In genomic region chr3:129614435-129614834, GRCh38 we compare ENCODE assay signal across 28 cellular contexts. TPM values are rescaled to one million over a fixed set of nuclear protein-coding genes. Genes with fewer than 3 reads are reported as not detected.
DNase-seq lines count a peak whose midpoint lies in the region; ATAC-seq and TF ChIP-seq lines count a peak whose summit lies in the region.
"Had no signal": no experiment of that assay in that cellular context is flagged by ENCODE, and none has a peak within 500 bp of the region (broad histone marks: within the 10 kb centered on the region; RNA-seq: fewer than 3 reads in every experiment).

No MANE protein-coding gene starts in this region.

- H4K5ac ChIP-seq in mesendoderm (ENCODE audit: low read length): no peak overlapping the region

- H3K9ac ChIP-seq in BLaER1 treated with 17β-estradiol and CSF1 and Interleukin-3, amounts not matched to agents 10 nM and 100 nM: peak overlapping the region in 2 of 11 experiments; percentile 14 to 51; a peak in 1 of 22 replicates
- H3K9ac ChIP-seq in mesendoderm (ENCODE audit: low read length) (no peak overlapping the region), subcutaneous abdominal adipose tissue (ENCODE audit: low read length in 5 of 5) (no peak overlapping the region)

- no peak for ATAC-seq in heart left ventricle
- no peak for ATAC-seq in GM21737 (IDR thresholded peaks at IDR 0.05; ENCODE audit: unreplicated experiment)
- no peak for ATAC-seq in GM19328 (IDR thresholded peaks at IDR 0.05; ENCODE audit: unreplicated experiment)
- ATAC-seq: activated T-cell treated with anti-CD3 and anti-CD28 coated beads, Interleukin-2, amount 50 U/mL, for 72 hours; stimulated activated naive B cell treated with anti-CD40 and anti-IgM and Interleukin-4, amounts not matched to agents 10 μg/mL and 1 μg/mL and 100 μg/mL, for 72 hours had no signal

- no peak overlapping the region for H3K23ac ChIP-seq in mesendoderm (ENCODE audit: low read length)

- H3K36me3 ChIP-seq in BLaER1 treated with 17β-estradiol and CSF1 and Interleukin-3, amounts not matched to agents 10 nM and 100 nM: no peaks in the 10 kb centered on the region
- no peaks in the 10 kb centered on the region for H3K36me3 ChIP-seq in heart left ventricle
- H3K36me3 ChIP-seq in mesendoderm (ENCODE audit: control insufficient read depth, insufficient read depth, low read length): no peaks in the 10 kb centered on the region
- no peaks in the 10 kb centered on the region for H3K36me3 ChIP-seq in subcutaneous abdominal adipose tissue (ENCODE audit: control insufficient read depth in 5 of 5, insufficient read depth in 5 of 5, low read length in 5 of 5)
- H3K36me3 ChIP-seq: gastroesophageal sphincter, HAP-1 had no signal

- TF ChIP-seq CTCF in heart left ventricle (IDR thresholded peaks at IDR 0.05): no peak
- no peak for TF ChIP-seq CTCF in progenitor cell of endocrine pancreas (IDR thresholded peaks at IDR 0.05; ENCODE audit: unreplicated experiment)

- WGBS in heart left ventricle, 4 donors: 84 to 95% (median 91%) methylated on average over 9 of the region's 9 CpGs
- no CpG with 5 or more reads among the region's 9 CpGs for WGBS in mesendoderm (ENCODE audit: extremely low coverage, insufficient coverage, low lambda C conversion rate)

- peak overlapping the region; percentile 13 for H3K56ac ChIP-seq in mesendoderm (ENCODE audit: low read length)

- no peaks in the 10 kb centered on the region for H3K79me2 ChIP-seq in mesendoderm (ENCODE audit: control insufficient read depth, insufficient read depth, low read length)

- H2AK5ac ChIP-seq in mesendoderm (ENCODE audit: low read length): no peak overlapping the region

- H2BK15ac ChIP-seq in mesendoderm (replicated peaks; ENCODE audit: low read depth): no peak overlapping the region

- H3K4me2 ChIP-seq in BLaER1 treated with 17β-estradiol and CSF1 and Interleukin-3, amounts not matched to agents 10 nM and 100 nM: peak overlapping the region; percentile 9 to 98 (median 58); a peak in 21 of 22 replicates
- H3K4me2 ChIP-seq in mesendoderm (ENCODE audit: low read length): no peak overlapping the region

- no peak overlapping the region for H4K8ac ChIP-seq in mesendoderm (ENCODE audit: low read depth, low read length)

- no peaks in the 10 kb centered on the region for H3K9me3 Mint-ChIP-seq in progenitor cell of endocrine pancreas (ENCODE audit: low read depth)
- H3K9me3 Mint-ChIP-seq: activated CD4-positive, alpha-beta T cell treated with anti-CD3 and anti-CD28 coated beads, Interleukin-2, amount 10 ng/mL, durations not matched to agents 7 days and 5 days; activated naive CD4-positive, alpha-beta T cell treated with anti-CD3 and anti-CD28 coated beads, Interleukin-2, amount 10 ng/mL, durations not matched to agents 7 days and 5 days; activated T-cell treated with anti-CD3 and anti-CD28 coated beads, Interleukin-2, amount 50 U/mL, for 72 hours; endodermal cell; memory B cell; naive B cell; stimulated activated naive B cell treated with anti-CD40 and anti-IgM and Interleukin-4, amounts not matched to agents 10 μg/mL and 1 μg/mL and 100 μg/mL, for 72 hours had no signal

- no peaks in the 10 kb centered on the region for H3K36me3 Mint-ChIP-seq in progenitor cell of endocrine pancreas (ENCODE audit: insufficient read depth)
- H3K36me3 Mint-ChIP-seq: activated naive CD4-positive, alpha-beta T cell treated with anti-CD3 and anti-CD28 coated beads, Interleukin-2, amount 10 ng/mL, durations not matched to agents 7 days and 5 days; memory B cell; naive B cell; stimulated activated naive B cell treated with anti-CD40 and anti-IgM and Interleukin-4, amounts not matched to agents 10 μg/mL and 1 μg/mL and 100 μg/mL, for 72 hours had no signal

- intact Hi-C loops in heart left ventricle (cut with DNase I): no loop called here

- no peak overlapping the region for H3K4ac ChIP-seq in mesendoderm (ENCODE audit: low read depth, low read length)

- no peaks in the 10 kb centered on the region for H4K20me1 ChIP-seq in BLaER1 treated with 17β-estradiol and CSF1 and Interleukin-3, amounts not matched to agents 10 nM and 100 nM

- no peaks in the 10 kb centered on the region for H3K9me3 ChIP-seq in BLaER1 treated with 17β-estradiol and CSF1 and Interleukin-3, amounts not matched to agents 10 nM and 100 nM (replicated peaks in 1 of 11)
- H3K9me3 ChIP-seq in heart left ventricle (no peaks in the 10 kb centered on the region), subcutaneous abdominal adipose tissue (ENCODE audit: control insufficient read depth in 5 of 5, low read length in 5 of 5) (no peaks in the 10 kb centered on the region)
- H3K9me3 ChIP-seq: gastroesophageal sphincter, HAP-1 had no signal

- H3K27ac ChIP-seq in BLaER1 treated with 17β-estradiol and CSF1 and Interleukin-3, amounts not matched to agents 10 nM and 100 nM: peak overlapping the region in 6 of 11 experiments; percentile 20 to 71 (median 36); a peak in 9 of 22 replicates
- H3K27ac ChIP-seq in heart left ventricle (peak overlapping the region in 11 of 12 donors; percentile 22 to 98 (median 79)), mesendoderm (ENCODE audit: low read depth, low read length) (no peak overlapping the region), subcutaneous abdominal adipose tissue (ENCODE audit: low read depth, low read length) (peak overlapping the region; percentile 71)
- H3K27ac ChIP-seq: HL-60 had no signal

- no peak overlapping the region for H3K4me3 ChIP-seq in BLaER1 treated with 17β-estradiol and CSF1 and Interleukin-3, amounts not matched to agents 10 nM and 100 nM
- H3K4me3 ChIP-seq in heart left ventricle (no peak overlapping the region), mesendoderm (ENCODE audit: low read length) (no peak overlapping the region), subcutaneous abdominal adipose tissue (ENCODE audit: low read depth in 1 of 5, low read length in 5 of 5) (no peak overlapping the region)
- H3K4me3 ChIP-seq: coronary artery, gastroesophageal sphincter, HAP-1 had no signal

- H3K4me1 ChIP-seq in BLaER1 treated with 17β-estradiol and CSF1 and Interleukin-3, amounts not matched to agents 10 nM and 100 nM: peaks cover 89 to 97% (median 96%) of the 10 kb centered on the region in 10 experiments
- peaks cover 22 to 92% (median 78%) of the 10 kb centered on the region in 12 donors for H3K4me1 ChIP-seq in heart left ventricle
- H3K4me1 ChIP-seq in mesendoderm (ENCODE audit: control insufficient read depth, low read depth, low read length): peaks cover 8% of the 10 kb centered on the region
- H3K4me1 ChIP-seq in subcutaneous abdominal adipose tissue (ENCODE audit: control insufficient read depth in 5 of 5, insufficient read depth in 5 of 5, low read length in 5 of 5): peaks cover 16 to 93% (median 74%) of the 10 kb centered on the region in 5 donors
- H3K4me1 ChIP-seq: HAP-1 had no signal

- no peaks in the 10 kb centered on the region for H3K4me1 Mint-ChIP-seq in progenitor cell of endocrine pancreas (ENCODE audit: low read depth)
- H3K4me1 Mint-ChIP-seq: activated CD4-positive, alpha-beta T cell treated with anti-CD3 and anti-CD28 coated beads, Interleukin-2, amount 10 ng/mL, durations not matched to agents 7 days and 5 days had no signal

- H3K4me3 Mint-ChIP-seq in progenitor cell of endocrine pancreas (ENCODE audit: low read depth): no peak overlapping the region
- H3K4me3 Mint-ChIP-seq: activated CD4-positive, alpha-beta T cell treated with anti-CD3 and anti-CD28 coated beads, Interleukin-2, amount 10 ng/mL, durations not matched to agents 7 days and 5 days; activated naive CD4-positive, alpha-beta T cell treated with anti-CD3 and anti-CD28 coated beads, Interleukin-2, amount 10 ng/mL, durations not matched to agents 7 days and 5 days; activated T-cell treated with anti-CD3 and anti-CD28 coated beads, Interleukin-2, amount 50 U/mL, for 72 hours; endodermal cell; memory B cell; naive B cell; stimulated activated naive B cell treated with anti-CD40 and anti-IgM and Interleukin-4, amounts not matched to agents 10 μg/mL and 1 μg/mL and 100 μg/mL, for 72 hours had no signal

- no peak overlapping the region for H2BK120ac ChIP-seq in mesendoderm (ENCODE audit: low read depth, low read length)

- TF ChIP-seq POLR2A in heart left ventricle (IDR thresholded peaks at IDR 0.05): no peak

- no peak overlapping the region for H3K18ac ChIP-seq in mesendoderm (ENCODE audit: low read length)

- no peaks in the 10 kb centered on the region for H3K79me1 ChIP-seq in mesendoderm (ENCODE audit: low read length)

- no peak overlapping the region for H2BK5ac ChIP-seq in mesendoderm (ENCODE audit: low read length)

- DNase-seq in heart left ventricle: peak in 2 of 5 donors; percentile 19 to 59
- DNase-seq in mesendoderm: no peak
- no peak for DNase-seq in NCI-H1417 treated with DMSO at 0.1 percent for 48 hours (lab: John Stamatoyannopoulos, UW)
- no peak for DNase-seq in progenitor cell of endocrine pancreas (ENCODE audit: low spot score, unreplicated experiment)
- DNase-seq: activated CD4-positive, alpha-beta T cell treated with anti-CD3 and anti-CD28 coated beads, Interleukin-2, amount 10 ng/mL, durations not matched to agents 7 days and 5 days; activated naive CD4-positive, alpha-beta T cell treated with anti-CD3 and anti-CD28 coated beads, Interleukin-2, amount 10 ng/mL, durations not matched to agents 7 days and 5 days; activated T-cell treated with anti-CD3 and anti-CD28 coated beads, Interleukin-2, amount 50 U/mL, for 72 hours; Calu3; DND-41; endodermal cell; naive B cell; NCI-H187; NCI-H2227 treated with DMSO at 0.1 percent for 48 hours; NCI-H748 treated with DMSO at 0.1 percent for 48 hours; occipital lobe; stimulated activated CD4-positive, alpha-beta T cell treated with anti-CD3 and anti-CD28 coated beads, Interleukin-12 subunit alpha, Interleukin-12 subunit beta, amount 100 ng/mL, for 4 hours; stimulated activated CD4-positive, alpha-beta T cell treated with anti-CD3 and anti-CD28 coated beads, Interleukin-4, amount 100 ng/mL, for 24 hours; stimulated activated naive B cell treated with anti-CD40 and anti-IgM and Interleukin-4, amounts not matched to agents 10 μg/mL and 1 μg/mL and 100 μg/mL, for 72 hours; T-helper 9 cell had no signal

- H3K27me3 Mint-ChIP-seq in progenitor cell of endocrine pancreas: peaks cover 12% of the 10 kb centered on the region

- no peaks in the 10 kb centered on the region for H3K27me3 ChIP-seq in BLaER1 treated with 17β-estradiol and CSF1 and Interleukin-3, amounts not matched to agents 10 nM and 100 nM
- H3K27me3 ChIP-seq in heart left ventricle (no peaks in the 10 kb centered on the region), mesendoderm (ENCODE audit: insufficient read depth, low read length, poor library complexity) (no peaks in the 10 kb centered on the region), subcutaneous abdominal adipose tissue (ENCODE audit: control insufficient read depth in 5 of 5, insufficient read depth in 4 of 5, low read length in 5 of 5) (no peaks in the 10 kb centered on the region)
- H3K27me3 ChIP-seq: gastroesophageal sphincter had no signal

- H3K27ac Mint-ChIP-seq in progenitor cell of endocrine pancreas: no peak overlapping the region
- H3K27ac Mint-ChIP-seq: activated CD4-positive, alpha-beta T cell treated with anti-CD3 and anti-CD28 coated beads, Interleukin-2, amount 10 ng/mL, durations not matched to agents 7 days and 5 days; activated naive CD4-positive, alpha-beta T cell treated with anti-CD3 and anti-CD28 coated beads, Interleukin-2, amount 10 ng/mL, durations not matched to agents 7 days and 5 days; activated T-cell treated with anti-CD3 and anti-CD28 coated beads, Interleukin-2, amount 50 U/mL, for 72 hours; endodermal cell; memory B cell; stimulated activated naive B cell treated with anti-CD40 and anti-IgM and Interleukin-4, amounts not matched to agents 10 μg/mL and 1 μg/mL and 100 μg/mL, for 72 hours had no signal

RNA-seq across cellular contexts. Expression of gene PLXND1, which starts 8.0 kb away (rescaled TPM):
- total RNA-seq in heart left ventricle: 100 to 1,000 TPM in 2 of 9 donors, 10 to 100 TPM in 7; 40.8 to 218 (median 64.9) TPM
- polyA plus RNA-seq in heart left ventricle: 10 to 100 TPM; 66.4 to 67.3 TPM
- 94.2 TPM for polyA plus RNA-seq in mesendoderm (2013, experiment 1 of 2)
- polyA plus RNA-seq in mesendoderm (2013, experiment 2 of 2): 90.0 TPM
- 17.6 and 18.0 TPM in 2 replicates for total RNA-seq in progenitor cell of endocrine pancreas
